9 cellular contexts compared by ENCODE assay signal in genomic region chr12:48001426-48002178, GRCh38. TPM values are rescaled to one million over a fixed set of nuclear protein-coding genes. Genes with fewer than 3 reads are reported as not detected.
DNase-seq lines count a peak whose midpoint lies in the region; ATAC-seq and TF ChIP-seq lines count a peak whose summit lies in the region.
"Had no signal": no experiment of that assay in that cellular context is flagged by ENCODE, and none has a peak within 500 bp of the region (broad histone marks: within the 10 kb centered on the region; RNA-seq: fewer than 3 reads in every experiment).

No MANE protein-coding gene starts in this region.

- no peak overlapping the region for H3K9ac ChIP-seq in KMS-11

- H3K4me3 ChIP-seq in KMS-11 (IDR thresholded peaks at IDR 0.05; ENCODE audit: insufficient read depth, low read depth, low read length), result no peak overlapping the region
- H3K4me3 ChIP-seq: SJSA1 had no signal

- H3K36me3 ChIP-seq in KMS-11 (ENCODE audit: insufficient read depth), result no peaks in the 10 kb centered on the region
- H3K36me3 ChIP-seq: SJSA1 had no signal

- no peak overlapping the region for H3K27ac ChIP-seq in KMS-11
- H3K27ac ChIP-seq: SJSA1 had no signal

- ATAC-seq in activated naive CD4-positive, alpha-beta T cell treated with anti-CD3 and anti-CD28 coated beads, Interleukin-2, amount 50 U/mL, for 72 hours, result peak; percentile 40 to 42
- ATAC-seq in left ventricle myocardium superior (peak; percentile 91), GM18861 (IDR thresholded peaks at IDR 0.05; ENCODE audit: unreplicated experiment) (no peak)

- no peaks in the 10 kb centered on the region for H4K20me1 ChIP-seq in KMS-11 (ENCODE audit: insufficient read depth)

- H3K79me2 ChIP-seq in KMS-11 (ENCODE audit: insufficient read depth, low read depth), result no peaks in the 10 kb centered on the region

- peak overlapping the region; percentile 43; the same call in 1 of the 2 replicates for H3K4me2 ChIP-seq in KMS-11

- intact Hi-C loops in left ventricle myocardium superior (cut with micrococcal nuclease), result no loop called here

- H3K27me3 ChIP-seq in KMS-11 (ENCODE audit: insufficient read depth, low read depth), result peaks cover 39% of the 10 kb centered on the region

- DNase-seq in D341Med (ENCODE audit: low spot score) (peak; percentile 83), left ventricle myocardium superior (peak; percentile 70), retina (peak; percentile 87), NCI-H345 (lab: John Stamatoyannopoulos, UW) (no peak), GDM1 (lab: John Stamatoyannopoulos, UW) (no peak)
- no peak for DNase-seq in activated naive CD4-positive, alpha-beta T cell treated with anti-CD3 and anti-CD28 coated beads, Interleukin-2, amount 50 U/mL, for 72 hours (ENCODE audit: low spot score in 2 of 2)

- peak overlapping the region in 1 of 2 donors; percentile 88 for H3K27ac Mint-ChIP-seq in activated naive CD4-positive, alpha-beta T cell treated with anti-CD3 and anti-CD28 coated beads, Interleukin-2, amount 50 U/mL, for 72 hours

- H3K36me3 Mint-ChIP-seq in activated naive CD4-positive, alpha-beta T cell treated with anti-CD3 and anti-CD28 coated beads, Interleukin-2, amount 50 U/mL, for 72 hours, result peaks cover 5 to 11% of the 10 kb centered on the region in 2 donors

- no peaks in the 10 kb centered on the region for H3K9me3 Mint-ChIP-seq in activated naive CD4-positive, alpha-beta T cell treated with anti-CD3 and anti-CD28 coated beads, Interleukin-2, amount 50 U/mL, for 72 hours

- peak overlapping the region; percentile 39; the same call in 1 of the 2 replicates for H2AFZ ChIP-seq in KMS-11 (ENCODE audit: low read depth)

- no peak for TF ChIP-seq CTCF in KMS-11 (conservative IDR thresholded peaks at IDR 0.05; ENCODE audit: low read depth, low read length)

- H3K4me1 ChIP-seq in KMS-11 (ENCODE audit: low read depth, poor library complexity, severe bottlenecking), result no peaks in the 10 kb centered on the region

RNA-seq across cellular contexts. Expression of gene COL2A1, which starts 2.7 kb away (rescaled TPM):
- not detected for total RNA-seq in activated naive CD4-positive, alpha-beta T cell treated with anti-CD3 and anti-CD28 coated beads, Interleukin-2, amount 50 U/mL, for 72 hours
- total RNA-seq in left ventricle myocardium superior, result 0.25 TPM
- total RNA-seq: SJSA1 had no signal

RNA-seq across cellular contexts. Expression of gene TMEM106C, which starts 38.2 kb away (rescaled TPM):
- total RNA-seq in activated naive CD4-positive, alpha-beta T cell treated with anti-CD3 and anti-CD28 coated beads, Interleukin-2, amount 50 U/mL, for 72 hours, result 100 to 1,000 TPM; 134 to 305 TPM
- 46.8 TPM for total RNA-seq in left ventricle myocardium superior

Comparison
In these comparisons a context has a peak if more than half of its experiments do, and no peak if none do; other contexts are left out.
1. DNase-seq: peak in D341Med (single experiment), left ventricle myocardium superior (single experiment) and retina (single experiment); none in activated naive CD4-positive, alpha-beta T cell treated with anti-CD3 and anti-CD28 coated beads, Interleukin-2, amount 50 U/mL, for 72 hours (0 of 2), NCI-H345 (single experiment) and GDM1 (single experiment).